Comparison of ENCODE assay signal across 8 cellular contexts in genomic region chr5:111072949-111073682, GRCh38. TPM values are rescaled to one million over a fixed set of nuclear protein-coding genes. Genes with fewer than 3 reads are reported as not detected.
DNase-seq lines count a peak whose midpoint lies in the region; ATAC-seq and TF ChIP-seq lines count a peak whose summit lies in the region.

No MANE protein-coding gene starts in this region.

- H3K4me1 ChIP-seq in HUES64 (ENCODE audit: insufficient read depth, low read length), result 0 out of 2 replicates have a peak, but pooled peaks cover 4% of the 10 kb centered on the region

- peak; percentile 91 for ATAC-seq in GM21447 (IDR thresholded peaks at IDR 0.05; ENCODE audit: unreplicated experiment)

- H3K27me3 ChIP-seq in HUES64 (ENCODE audit: insufficient read depth, low read length), result peaks cover 77% of the 10 kb centered on the region

- peak overlapping the region; percentile 71 for H3K4me3 ChIP-seq in HUES64 (ENCODE audit: low read length)
- peak overlapping the region; percentile 55 for H3K4me3 ChIP-seq in astrocyte of the spinal cord (ENCODE audit: low read depth, low read length)

- H3K9me3 ChIP-seq in HUES64 (ENCODE audit: insufficient read depth, low read depth, low read length), result no peaks in the 10 kb centered on the region

- in situ Hi-C loops in astrocyte of the spinal cord (cut with HindIII; ENCODE audit: low sequenced_read_pairs), result no loop called here

- under 1% methylated on average over 44 of the region's 44 CpGs for WGBS in HUES64

- H3K36me3 ChIP-seq in HUES64 (ENCODE audit: insufficient read depth, low read length), result no peaks in the 10 kb centered on the region

- peak overlapping the region; percentile 19; the same call in 1 of the 2 replicates for H3K9ac ChIP-seq in HUES64 (ENCODE audit: low read depth, low read length)

- TF ChIP-seq CTCF in astrocyte of the spinal cord (IDR thresholded peaks at IDR 0.05; ENCODE audit: low read depth, low read length), result no peak

- H3K27ac ChIP-seq in HUES64 (ENCODE audit: low read depth, low read length), result no peak overlapping the region

- DNase-seq in CD1c-positive myeloid dendritic cell (ENCODE audit: extremely low spot score) (peak; percentile 54), T-helper 2 cell (peak; percentile 15 to 63 (median 38)), astrocyte of the spinal cord (ENCODE audit: low read depth, low spot score) (no peak), iPS-NIHi11 (ENCODE audit: low spot score) (peak; percentile 67), NCI-H2196 treated with DMSO at 0.1 percent for 48 hours (lab: John Stamatoyannopoulos, UW; ENCODE audit: unreplicated experiment) (no peak)
- DNase-seq in stimulated activated CD4-positive, alpha-beta T cell treated with anti-CD3 and anti-CD28 coated beads, Interleukin-12 subunit alpha, Interleukin-12 subunit beta, amount 100 ng/mL, for 4 hours, result peak; percentile 62

RNA-seq across cellular contexts. Expression of gene TSLP, which starts 1.6 kb away (rescaled TPM):
- polyA plus RNA-seq in HUES64 (2013, experiment 1 of 2), result 0.45 TPM
- polyA plus RNA-seq in HUES64 (2013, experiment 2 of 2), result 0.44 TPM

RNA-seq across cellular contexts. Expression of gene WDR36, which starts 19.0 kb away (rescaled TPM):
- polyA plus RNA-seq in HUES64 (2013, experiment 1 of 2), result 19.5 TPM
- 17.8 TPM for polyA plus RNA-seq in HUES64 (2013, experiment 2 of 2)

Comparison
In these comparisons a context has a peak if more than half of its experiments do, and no peak if none do; other contexts are left out.
1. DNase-seq: peak in CD1c-positive myeloid dendritic cell (single experiment), T-helper 2 cell (5 of 5), iPS-NIHi11 (single experiment) and stimulated activated CD4-positive, alpha-beta T cell treated with anti-CD3 and anti-CD28 coated beads, Interleukin-12 subunit alpha, Interleukin-12 subunit beta, amount 100 ng/mL, for 4 hours (single experiment); none in astrocyte of the spinal cord (single experiment) and NCI-H2196 treated with DMSO at 0.1 percent for 48 hours (single experiment).